1 cellular context compared by ENCODE assay signal in genomic region chr5:60682007-60682406, GRCh38. TPM values are rescaled to one million over a fixed set of nuclear protein-coding genes. Genes with fewer than 3 reads are reported as not detected.
"Had no signal": no experiment of that assay in that cellular context is flagged by ENCODE, and none has a peak within 500 bp of the region (broad histone marks: within the 10 kb centered on the region; RNA-seq: fewer than 3 reads in every experiment).

No MANE protein-coding gene starts in this region.

RNA-seq across cellular contexts. Expression of gene DEPDC1B, which starts 18.0 kb away (rescaled TPM):
- total RNA-seq: naive thymus-derived CD8-positive, alpha-beta T cell had no signal
